18 cellular contexts compared by ENCODE assay signal in genomic region chr2:179925713-179926112, GRCh38.
A peak's percentile ranks its signal among the peaks of the same experiment; 100 is the strongest.
DNase-seq lines count a peak whose midpoint lies in the region; ATAC-seq, FAIRE-seq and TF ChIP-seq lines count a peak whose summit lies in the region.
"Had no signal": no experiment of that assay in that cellular context is flagged by ENCODE, and none has a peak within 500 bp of the region (broad histone marks: within the 10 kb centered on the region; RNA-seq: fewer than 3 reads in every experiment).

No MANE protein-coding gene starts in this region.

- no peak for TF ChIP-seq EP300 in SK-N-SH (IDR thresholded peaks at IDR 0.05; ENCODE audit: borderline replicate concordance in 1 of 2, low read depth in 1 of 2, low read length in 1 of 2)
- no peak for TF ChIP-seq EP300 in GM12878 (IDR thresholded peaks at IDR 0.05; ENCODE audit: borderline replicate concordance in 1 of 2, control insufficient read depth in 1 of 2, low read depth in 2 of 2, low read length in 2 of 2)

- WGBS in SK-N-SH (ENCODE audit: low lambda C conversion rate), result 46% methylated on average over 2 of the region's 2 CpGs
- WGBS in GM12878 (ENCODE audit: insufficient coverage, insufficient replicate concordance, low lambda C conversion rate, missing lambda C conversion rate), result 48% methylated on average over 2 of the region's 2 CpGs
- WGBS in mammary epithelial cell (ENCODE audit: low coverage, missing lambda C conversion rate), result 47% methylated on average over 2 of the region's 2 CpGs

- BruUV-seq in GM12878 (replicated peaks; lab: Mats Ljungman, UMichigan) (no TSS peak), mammary epithelial cell (replicated peaks; lab: Mats Ljungman, UMichigan) (no TSS peak)

- TF ChIP-seq POLR2A in GM12878 (IDR thresholded peaks at IDR 0.05; ENCODE audit: low read depth, low read length), result no peak

- H2AFZ ChIP-seq in SK-N-SH (ENCODE audit: low read depth) (no peak overlapping the region), GM12878 (ENCODE audit: control insufficient read depth, low read depth, low read length) (no peak overlapping the region), mammary epithelial cell (ENCODE audit: low read depth, low read length) (no peak overlapping the region)

- CTCF ChIA-PET in SK-N-SH (lab: Yijun Ruan, JAX) (no interaction called here), GM12878 (lab: Yijun Ruan, JAX) (interaction anchor here (0.6 to 2.2 kb wide), 3 partner anchors 10 to 27 kb away, joined by 3 to 7 read pairs (median 4); no protein-coding TSS in a partner anchor), mammary epithelial cell (lab: Charles Lee; ENCODE audit: low non-redundant PET) (no interaction called here)

- H3K27ac ChIP-seq in SK-N-SH (ENCODE audit: low read depth in 2 of 2, low read length in 1 of 2), result no peak overlapping the region
- no peak overlapping the region for H3K27ac ChIP-seq in GM12878 (ENCODE audit: control insufficient read depth, insufficient read depth)
- no peak overlapping the region for H3K27ac ChIP-seq in mammary epithelial cell (ENCODE audit: insufficient read depth, low read depth, low read length)

- no peak for FAIRE-seq in GM12878 (lab: Jason Lieb, UNC)
- FAIRE-seq: A204.1 had no signal

- H3K36me3 ChIP-seq in SK-N-SH (replicated peaks in 1 of 2; ENCODE audit: control insufficient read depth in 1 of 2, insufficient read depth in 2 of 2, low read length in 1 of 2) (peaks cover 0 to 4% of the 10 kb centered on the region in 2 experiments), GM12878 (ENCODE audit: control insufficient read depth in 2 of 2, insufficient read depth in 2 of 2, low read length in 1 of 2) (no peaks in the 10 kb centered on the region), mammary epithelial cell (ENCODE audit: insufficient read depth, low read length) (no peaks in the 10 kb centered on the region)
- H3K36me3 ChIP-seq: BE2C had no signal

- H3K4me2 ChIP-seq in SK-N-SH (no peak overlapping the region), GM12878 (ENCODE audit: control insufficient read depth, insufficient read depth) (no peak overlapping the region), mammary epithelial cell (ENCODE audit: insufficient read depth, low read depth, low read length) (no peak overlapping the region)

- SMC1A ChIA-PET in GM12878 (lab: Charles Lee; ENCODE audit: uncharacterized antibody, unreplicated experiment), result interaction anchor here (0.7 kb wide), 1 partner anchor 44 kb away, joined by 3 read pairs; no protein-coding TSS in a partner anchor

- H3K9ac ChIP-seq in SK-N-SH (no peak overlapping the region), GM12878 (ENCODE audit: control insufficient read depth, insufficient read depth, low read length) (no peak overlapping the region), mammary epithelial cell (ENCODE audit: insufficient read depth, low read length) (no peak overlapping the region)

- in situ Hi-C loops in GM12878 (cut with MboI), result no loop called here
- in situ Hi-C loops in mammary epithelial cell (cut with MboI; ENCODE audit: low sequenced_read_pairs in 2 of 2), result no loop called here

- no peaks in the 10 kb centered on the region for H3K9me2 ChIP-seq in SK-N-SH

- no peaks in the 10 kb centered on the region for H3K4me1 ChIP-seq in SK-N-SH (ENCODE audit: control insufficient read depth in 1 of 2, insufficient read depth in 2 of 2, low read depth in 1 of 2, low read length in 1 of 2)
- no peaks in the 10 kb centered on the region for H3K4me1 ChIP-seq in GM12878 (ENCODE audit: control insufficient read depth, insufficient read depth, low read length)
- no peaks in the 10 kb centered on the region for H3K4me1 ChIP-seq in mammary epithelial cell (ENCODE audit: insufficient read depth, low read length)
- H3K4me1 ChIP-seq: BE2C had no signal

- RAD21 ChIA-PET in GM12878 (lab: Charles Lee; ENCODE audit: unreplicated experiment), result no interaction called here

- TF ChIP-seq CTCF in SK-N-SH (IDR thresholded peaks at IDR 0.05) (no peak), GM12878 (IDR thresholded peaks at IDR 0.05 in 2 of 3, conservative IDR thresholded peaks at IDR 0.05 in 1 of 3; ENCODE audit: control insufficient read depth in 2 of 3, extremely low read depth in 1 of 3, insufficient read depth in 1 of 3, low read depth in 3 of 3, low read length in 3 of 3) (no peak), mammary epithelial cell (conservative IDR thresholded peaks at IDR 0.05 in 1 of 2, IDR thresholded peaks at IDR 0.05 in 1 of 2; ENCODE audit: extremely low read depth in 1 of 2, insufficient read depth in 1 of 2, low read depth in 1 of 2, low read length in 2 of 2) (no peak)

- H3K27me3 ChIP-seq in SK-N-SH (ENCODE audit: insufficient read depth) (no peaks in the 10 kb centered on the region), GM12878 (replicated peaks in 1 of 2; ENCODE audit: control insufficient read depth in 2 of 2, insufficient read depth in 2 of 2, low read length in 1 of 2) (no peaks in the 10 kb centered on the region; a peak in 1 of 4 replicates), mammary epithelial cell (ENCODE audit: insufficient read depth, low read length) (no peaks in the 10 kb centered on the region)
- H3K27me3 ChIP-seq: BE2C had no signal

- intact Hi-C loops in GM12878 (cut with micrococcal nuclease; ENCODE audit: unreplicated experiment) (no loop called here), mammary epithelial cell (cut with micrococcal nuclease) (no loop called here)

- ATAC-seq in SK-N-SH treated with all-trans-retinoic acid at 6 μM for 48 hours (no peak), GM12878 (no peak)

- H3F3A ChIP-seq in SK-N-SH (replicated peaks; ENCODE audit: insufficient read depth), result no peaks in the 10 kb centered on the region

- dilution Hi-C loops in mammary epithelial cell (cut with HindIII; ENCODE audit: low sequenced_read_pairs), result no loop called here

- POLR2A ChIA-PET in SK-N-SH (lab: Yijun Ruan, JAX), result no interaction called here
- POLR2A ChIA-PET in GM12878 (lab: Charles Lee), result no interaction called here

- no peaks in the 10 kb centered on the region for H4K20me1 ChIP-seq in SK-N-SH (ENCODE audit: insufficient read depth)
- H4K20me1 ChIP-seq in GM12878 (ENCODE audit: control insufficient read depth, insufficient read depth), result no peaks in the 10 kb centered on the region
- H4K20me1 ChIP-seq in mammary epithelial cell (ENCODE audit: insufficient read depth, low read length), result no peaks in the 10 kb centered on the region

- no peak for DNase-seq in SK-N-SH
- DNase-seq in OCI-M1 (lab: John Stamatoyannopoulos, UW), result peak; percentile 13
- no peak for DNase-seq in GM12878 (ENCODE audit: low read depth, low spot score)
- no peak for DNase-seq in T-helper 9 cell
- no peak for DNase-seq in mammary epithelial cell
- DNase-seq: ACHN; BE2C; C1 segment of cervical spinal cord; CD4-positive, CD25-positive, alpha-beta regulatory T cell; CD8-positive, alpha-beta memory T cell; COR-L47; DMS 273 treated with DMSO at 0.1 percent for 48 hours; DMS79; GDM1; GOT3; H9 had no signal

- TF ChIP-seq RAD21 in SK-N-SH (IDR thresholded peaks at IDR 0.05; ENCODE audit: low read length) (no peak), GM12878 (IDR thresholded peaks at IDR 0.05; ENCODE audit: insufficient read depth, low read depth, low read length) (no peak)

- H3K4me3 ChIP-seq in SK-N-SH (ENCODE audit: low read depth in 2 of 2, low read length in 1 of 2) (no peak overlapping the region), GM12878 (no peak overlapping the region), mammary epithelial cell (replicated peaks in 1 of 3; ENCODE audit: insufficient read depth in 1 of 3, low read depth in 2 of 3, low read length in 3 of 3) (no peak overlapping the region)

- H3K79me2 ChIP-seq in SK-N-SH (ENCODE audit: insufficient read depth) (no peaks in the 10 kb centered on the region), GM12878 (ENCODE audit: control insufficient read depth, insufficient read depth, low read length) (no peaks in the 10 kb centered on the region), mammary epithelial cell (ENCODE audit: insufficient read depth, low read length) (no peaks in the 10 kb centered on the region)

- 0 out of 2 replicates have a peak, but pooled peaks cover 5% of the 10 kb centered on the region for H3K9me3 ChIP-seq in SK-N-SH
- no peaks in the 10 kb centered on the region; the same call in 1 of the 3 replicates for H3K9me3 ChIP-seq in GM12878 (replicated peaks; ENCODE audit: control insufficient read depth, insufficient read depth, low read length)
- H3K9me3 ChIP-seq in mammary epithelial cell (replicated peaks; ENCODE audit: insufficient read depth, low read length), result no peaks in the 10 kb centered on the region
- H3K9me3 ChIP-seq: BE2C had no signal

TF ChIP-seq in SK-N-SH, 30 proteins besides CTCF, POLR2A, EP300 and RAD21:
- no peak for TF ChIP-seq USF2 (IDR thresholded peaks at IDR 0.05; ENCODE audit: borderline replicate concordance, low read depth, low read length)

TF ChIP-seq in GM12878, 131 proteins besides CTCF, POLR2A, EP300 and RAD21:
- peak; percentile 96 for TF ChIP-seq CBX5 (IDR thresholded peaks at IDR 0.05; ENCODE audit: low read depth)
- no peak for TF ChIP-seq MLLT1 (IDR thresholded peaks at IDR 0.05)
